15 cellular contexts compared by ENCODE assay signal in genomic region chr14:61615743-61616523, GRCh38.
A peak's percentile ranks its signal among the peaks of the same experiment; 100 is the strongest.
DNase-seq lines count a peak whose midpoint lies in the region; ATAC-seq and TF ChIP-seq lines count a peak whose summit lies in the region.
"Had no signal": no experiment of that assay in that cellular context is flagged by ENCODE, and none has a peak within 500 bp of the region (broad histone marks: within the 10 kb centered on the region; RNA-seq: fewer than 3 reads in every experiment).

No MANE protein-coding gene starts in this region.

- no peak overlapping the region for H3K9ac ChIP-seq in neuronal stem cell (ENCODE audit: low read depth, low read length, poor library complexity)

- peak; percentile 35 for DNase-seq in EH (ENCODE audit: low read depth)
- DNase-seq in Panc1 (ENCODE audit: low read depth, low spot score): no peak
- DNase-seq in esophagus muscularis mucosa (ENCODE audit: extremely low spot score): no peak
- no peak for DNase-seq in neuronal stem cell (ENCODE audit: low spot score)
- no peak for DNase-seq in NCI-H345 (lab: John Stamatoyannopoulos, UW)
- no peak for DNase-seq in NCI-H774 (lab: John Stamatoyannopoulos, UW)
- DNase-seq in activated CD8-positive, alpha-beta memory T cell treated with anti-CD3 and anti-CD28 coated beads, Interleukin-2, amount 50 U/mL, for 4 hours: no peak
- DNase-seq: activated CD4-positive, alpha-beta memory T cell treated with anti-CD3 and anti-CD28 coated beads for 36 hours; activated effector memory CD4-positive, alpha-beta T cell treated with anti-CD3 and anti-CD28 coated beads, Interleukin-2, amount 50 U/mL, for 16 hours; C1 segment of cervical spinal cord; midbrain; NCI-H1105 treated with DMSO at 0.1 percent for 48 hours; NCI-H446 had no signal

- H3K9me3 ChIP-seq in Panc1 (ENCODE audit: control insufficient read depth, insufficient read depth, low read depth, low read length): no peaks in the 10 kb centered on the region
- no peaks in the 10 kb centered on the region for H3K9me3 ChIP-seq in esophagus muscularis mucosa
- H3K9me3 ChIP-seq in neuronal stem cell (replicated peaks in 1 of 2; ENCODE audit: control insufficient read depth in 2 of 2, insufficient read depth in 1 of 2, low read depth in 1 of 2, low read length in 2 of 2): no peaks in the 10 kb centered on the region
- H3K9me3 ChIP-seq: HAP-1 had no signal

- no peak overlapping the region for H3K4ac ChIP-seq in neuronal stem cell (ENCODE audit: low read length)

- no peak overlapping the region for H3K23ac ChIP-seq in neuronal stem cell (ENCODE audit: low read depth, low read length, poor library complexity)

- no peak overlapping the region for H3K4me2 ChIP-seq in neuronal stem cell (ENCODE audit: insufficient read depth, low read length, poor library complexity, severe bottlenecking)

- WGBS in esophagus muscularis mucosa: 78% methylated on average over 11 of the region's 11 CpGs
- no CpG with 5 or more reads among the region's 11 CpGs for WGBS in neuronal stem cell (ENCODE audit: extremely low coverage in 2 of 2, insufficient read length in 2 of 2, insufficient replicate concordance in 1 of 2), 2 donors

- H3K36me3 ChIP-seq in Panc1 (ENCODE audit: control insufficient read depth, insufficient read depth, low read length) (no peaks in the 10 kb centered on the region), esophagus muscularis mucosa (no peaks in the 10 kb centered on the region), neuronal stem cell (replicated peaks in 1 of 2; ENCODE audit: control insufficient read depth in 2 of 2, insufficient read depth in 2 of 2, low read length in 2 of 2) (no peaks in the 10 kb centered on the region)
- H3K36me3 ChIP-seq: HAP-1 had no signal

- CTCF ChIA-PET in Panc1 (lab: Charles Lee): no interaction called here

- intact Hi-C loops in Panc1 (cut with micrococcal nuclease; ENCODE audit: unreplicated experiment) (no loop called here), esophagus muscularis mucosa (cut with DNase I) (no loop called here)

- H3K4me3 ChIP-seq in Panc1 (ENCODE audit: low read depth in 2 of 2, low read length in 2 of 2) (no peak overlapping the region), esophagus muscularis mucosa (no peak overlapping the region), neuronal stem cell (ENCODE audit: low read length in 2 of 2) (no peak overlapping the region)
- H3K4me3 ChIP-seq: HAP-1 had no signal

- no peak overlapping the region for H4K8ac ChIP-seq in neuronal stem cell (ENCODE audit: low read depth, low read length)

- no peak overlapping the region for H2BK120ac ChIP-seq in neuronal stem cell (ENCODE audit: low read depth, low read length)

- peak; percentile 69 for ATAC-seq in Panc1
- no peak for ATAC-seq in HG02840 (IDR thresholded peaks at IDR 0.05; ENCODE audit: low FRiP score, unreplicated experiment)

- H3K18ac ChIP-seq in neuronal stem cell (ENCODE audit: low read length): peak overlapping the region; percentile 12

- TF ChIP-seq CTCF in Panc1 (IDR thresholded peaks at IDR 0.05) (no peak), esophagus muscularis mucosa (IDR thresholded peaks at IDR 0.05) (no peak)

- H2BK15ac ChIP-seq in neuronal stem cell (ENCODE audit: low read length): no peak overlapping the region

- H3K4me1 ChIP-seq in Panc1 (ENCODE audit: control insufficient read depth, insufficient read depth, low read length): no peaks in the 10 kb centered on the region
- peaks cover 8 to 44% (median 35%) of the 10 kb centered on the region in 4 donors for H3K4me1 ChIP-seq in esophagus muscularis mucosa
- H3K4me1 ChIP-seq in neuronal stem cell (ENCODE audit: control insufficient read depth in 2 of 2, insufficient read depth in 1 of 2, low read depth in 1 of 2, low read length in 2 of 2): peaks cover 0 to 4% of the 10 kb centered on the region in 2 donors
- H3K4me1 ChIP-seq: HAP-1 had no signal

- H3K27me3 ChIP-seq in Panc1 (ENCODE audit: control insufficient read depth, insufficient read depth, low read length) (no peaks in the 10 kb centered on the region), esophagus muscularis mucosa (no peaks in the 10 kb centered on the region), neuronal stem cell (ENCODE audit: control insufficient read depth in 3 of 3, insufficient read depth in 3 of 3, low read depth in 1 of 3, low read length in 3 of 3) (peaks cover 0 to 18% (median 0%) of the 10 kb centered on the region in 3 experiments)

- no peak overlapping the region for H2BK5ac ChIP-seq in neuronal stem cell (ENCODE audit: low read length)

- POLR2A ChIA-PET in Panc1 (lab: Charles Lee): no interaction called here

- no peak overlapping the region for H2AK5ac ChIP-seq in neuronal stem cell (ENCODE audit: low read depth, low read length)

- H3K14ac ChIP-seq in neuronal stem cell (ENCODE audit: low read length): no peak overlapping the region

- no peak overlapping the region for H2AFZ ChIP-seq in neuronal stem cell (ENCODE audit: low read length)

- no peak overlapping the region for H4K91ac ChIP-seq in neuronal stem cell (ENCODE audit: low read depth, low read length, poor library complexity)

- H3K27ac ChIP-seq in Panc1 (ENCODE audit: low read length): no peak overlapping the region
- H3K27ac ChIP-seq in esophagus muscularis mucosa (replicated peaks in 1 of 4): peak overlapping the region; percentile 5 to 59 (median 44)
- H3K27ac ChIP-seq in neuronal stem cell (replicated peaks; ENCODE audit: low read length): no peak overlapping the region

- no peak overlapping the region for H2BK12ac ChIP-seq in neuronal stem cell (ENCODE audit: low read length)

- TF ChIP-seq EP300 in esophagus muscularis mucosa (IDR thresholded peaks at IDR 0.05): no peak

- no TSS peak for BruUV-seq in Panc1 (replicated peaks; lab: Mats Ljungman, UMichigan)

- in situ Hi-C loops in Panc1 (cut with HindIII; ENCODE audit: low pct_unique_long_range_greater_than_20kb, low sequenced_read_pairs): no loop called here

- H3K79me1 ChIP-seq in neuronal stem cell (ENCODE audit: low read depth, low read length): no peaks in the 10 kb centered on the region

- no peak for TF ChIP-seq POLR2A in esophagus muscularis mucosa (IDR thresholded peaks at IDR 0.05; ENCODE audit: low read depth)

Comparison
In these comparisons a context has a peak if more than half of its experiments do, and no peak if none do; other contexts are left out.
1. H3K27ac ChIP-seq: peak in esophagus muscularis mucosa (4 of 4); none in Panc1 (single experiment) and neuronal stem cell (single experiment).